Comparison of ENCODE assay signal across 24 cellular contexts in genomic region chr12:92606956-92607355, GRCh38.
DNase-seq lines count a peak whose midpoint lies in the region; ATAC-seq, FAIRE-seq and TF ChIP-seq lines count a peak whose summit lies in the region.
"Had no signal": no experiment of that assay in that cellular context is flagged by ENCODE, and none has a peak within 500 bp of the region (broad histone marks: within the 10 kb centered on the region; RNA-seq: fewer than 3 reads in every experiment).

No MANE protein-coding gene starts in this region.

- H3K36me3 ChIP-seq in adipocyte (ENCODE audit: control insufficient read depth, insufficient read depth, low read length, severe bottlenecking) = no peaks in the 10 kb centered on the region

- H3K36me3 Mint-ChIP-seq in neural crest cell (ENCODE audit: low read depth) = peaks cover 6% of the 10 kb centered on the region

- H3K27me3 Mint-ChIP-seq in neural crest cell (ENCODE audit: low read depth) = no peaks in the 10 kb centered on the region

- peak overlapping the region; percentile 78 for H3K9ac ChIP-seq in adipocyte (ENCODE audit: low read length)

- TF ChIP-seq EP300 in A549 (IDR thresholded peaks at IDR 0.05) = no peak

- H3K9me3 Mint-ChIP-seq in neural crest cell = peaks cover 9% of the 10 kb centered on the region

- H3K4me2 ChIP-seq in A549 = no peak overlapping the region

- 90% methylated on average over 2 of the region's 2 CpGs for WGBS in A549 (ENCODE audit: missing lambda C conversion rate)

- ATAC-seq in A549 = no peak
- ATAC-seq in GM19035 (IDR thresholded peaks at IDR 0.05; ENCODE audit: unreplicated experiment) = no peak
- ATAC-seq: GM12878, HCT116 had no signal

- H3K4me1 ChIP-seq in A549 (peaks cover 38% of the 10 kb centered on the region), adipocyte (ENCODE audit: control insufficient read depth, insufficient read depth, low read length) (peaks cover 65% of the 10 kb centered on the region)

- H3K27me3 ChIP-seq in adipocyte (replicated peaks; ENCODE audit: control insufficient read depth, insufficient read depth, low read length) = no peaks in the 10 kb centered on the region

- H3K9me3 ChIP-seq in A549 = peaks cover 19% of the 10 kb centered on the region
- no peaks in the 10 kb centered on the region for H3K9me3 ChIP-seq in adipocyte (ENCODE audit: control insufficient read depth, low read length)

- peak overlapping the region; percentile 63 for H3K4me3 Mint-ChIP-seq in neural crest cell
- H3K4me3 Mint-ChIP-seq: CD14-positive monocyte; CD8-positive, alpha-beta memory T cell had no signal

- DNase-seq in A549 (ENCODE audit: low read depth in 1 of 2, low spot score in 1 of 2) (no peak), GM12891 (ENCODE audit: insufficient read length, low spot score) (no peak), adipocyte (ENCODE audit: low read depth) (no peak), neural crest cell (ENCODE audit: low read depth, low spot score) (no peak), NCI-H1092 (lab: John Stamatoyannopoulos, UW) (no peak), Ammon's horn (ENCODE audit: low spot score) (no peak)
- DNase-seq: AML-193; CD8-positive, alpha-beta memory T cell; DMS 273 treated with DMSO at 0.1 percent for 48 hours; DMS79; EL; GDM1; Karpas-422; NCI-H1105; NCI-H1436 treated with DMSO at 0.1 percent for 48 hours; NCI-H187 treated with DMSO at 0.1 percent for 48 hours; NCI-H526 treated with DMSO at 0.1 percent for 48 hours; RPMI8226; SHP77 had no signal

- CTCF ChIA-PET in A549 (lab: Yijun Ruan, JAX) = interaction anchor here (1.2 to 4.6 kb wide), 4 partner anchors 17 to 1224 kb away, joined by 3 to 34 read pairs (median 8); no protein-coding TSS in a partner anchor

- no peak for TF ChIP-seq CTCF in A549 (IDR thresholded peaks at IDR 0.05)
- no peak for TF ChIP-seq CTCF in neural crest cell (conservative IDR thresholded peaks at IDR 0.05)

- no peak for TF ChIP-seq RAD21 in A549 (conservative IDR thresholded peaks at IDR 0.05 in 1 of 2, IDR thresholded peaks at IDR 0.05 in 1 of 2)

- no peak for FAIRE-seq in A549 (lab: Jason Lieb, UNC)
- peak; percentile 26 for FAIRE-seq in GM12891 (lab: Jason Lieb, UNC)
- FAIRE-seq: A204.1, GM12878 had no signal

- H3K27ac ChIP-seq in A549 = peak overlapping the region; percentile 78 to 98

- POLR2A ChIA-PET in A549 (lab: Yijun Ruan, JAX) = no interaction called here

- peaks cover 22% of the 10 kb centered on the region for H3K4me1 Mint-ChIP-seq in neural crest cell

- H3K4me3 ChIP-seq in A549 (no peak overlapping the region), adipocyte (ENCODE audit: low read length) (no peak overlapping the region)
- H3K4me3 ChIP-seq: GM12878 had no signal

- no peak overlapping the region for H3K27ac Mint-ChIP-seq in neural crest cell (ENCODE audit: unreplicated experiment)
- H3K27ac Mint-ChIP-seq: CD14-positive monocyte had no signal

- TF ChIP-seq POLR2A in A549 (IDR thresholded peaks at IDR 0.05; ENCODE audit: low read length) (no peak), GM12891 (IDR thresholded peaks at IDR 0.05; ENCODE audit: low read depth, low read length) (no peak)

TF ChIP-seq in A549, 52 proteins besides CTCF, POLR2A, EP300 and RAD21 (continues in another document):
- TF ChIP-seq GATA3 (IDR thresholded peaks at IDR 0.05; ENCODE audit: borderline replicate concordance) (no peak), HDAC2 (IDR thresholded peaks at IDR 0.05) (no peak), NPAS2 (CRISPR knock-in tag; IDR thresholded peaks at IDR 0.05; ENCODE audit: borderline replicate concordance) (no peak), HOXB5 (CRISPR knock-in tag; IDR thresholded peaks at IDR 0.05) (no peak), PBX3 (IDR thresholded peaks at IDR 0.05) (no peak), ZC3H11A (IDR thresholded peaks at IDR 0.05) (no peak), MYC (IDR thresholded peaks at IDR 0.05; ENCODE audit: borderline replicate concordance, low read length) (no peak), ZNF302 (CRISPR knock-in tag; IDR thresholded peaks at IDR 0.05) (no peak), FOSB (CRISPR knock-in tag; IDR thresholded peaks at IDR 0.05) (no peak), EHMT2 (IDR thresholded peaks at IDR 0.05; ENCODE audit: low read depth) (no peak), FOXS1 (CRISPR knock-in tag; IDR thresholded peaks at IDR 0.05) (no peak), ZFP36 (IDR thresholded peaks at IDR 0.05; ENCODE audit: borderline replicate concordance, partially characterized antibody) (no peak), E2F6 (IDR thresholded peaks at IDR 0.05; ENCODE audit: borderline replicate concordance, low read depth) (no peak), HES2 (IDR thresholded peaks at IDR 0.05) (no peak), HEYL (CRISPR knock-in tag; IDR thresholded peaks at IDR 0.05) (no peak), JUN (IDR thresholded peaks at IDR 0.05) (no peak), SMC3 (IDR thresholded peaks at IDR 0.05) (no peak)

TF ChIP-seq in GM12891, 5 proteins besides CTCF, POLR2A, EP300 and RAD21:
- TF ChIP-seq POLR2AphosphoS5 (IDR thresholded peaks at IDR 0.05; ENCODE audit: low read depth, low read length) = no peak
TF ChIP-seq in GM12891: peak in this region for 0.
